ENCODE assay signal across 8 cellular contexts in genomic region chr1:115976900-115977480, GRCh38. TPM values are rescaled to one million over a fixed set of nuclear protein-coding genes. Genes with fewer than 3 reads are reported as not detected.
A peak's percentile ranks its signal among the peaks of the same experiment; 100 is the strongest.
DNase-seq lines count a peak whose midpoint lies in the region; ATAC-seq and TF ChIP-seq lines count a peak whose summit lies in the region.

No MANE protein-coding gene starts in this region.

- peaks cover 29% of the 10 kb centered on the region for H3K36me3 Mint-ChIP-seq in Calu3 (ENCODE audit: insufficient read depth, unreplicated experiment)

- H3K27me3 ChIP-seq in dorsolateral prefrontal cortex: no peaks in the 10 kb centered on the region

- BruUV-seq in Calu3 (replicated peaks; lab: Mats Ljungman, UMichigan): no TSS peak

- TF ChIP-seq CTCF in Calu3 (IDR thresholded peaks at IDR 0.05; ENCODE audit: unreplicated experiment) (no peak), dorsolateral prefrontal cortex (IDR thresholded peaks at IDR 0.05 in 54 of 56, conservative IDR thresholded peaks at IDR 0.05 in 2 of 56; ENCODE audit: low read depth in 1 of 56, partially characterized antibody in 56 of 56) (peak in 6 of 56 donors; percentile 9 to 16 (median 14))

- peak; percentile 2 for DNase-seq in Calu3
- DNase-seq in NCI-H2227 (lab: John Stamatoyannopoulos, UW; ENCODE audit: unreplicated experiment): peak; percentile 45
- DNase-seq in dorsolateral prefrontal cortex: peak in 9 of 10 donors; percentile 39 to 76 (median 58)
- DNase-seq in myocyte (ENCODE audit: low read depth): peak; percentile 28
- no peak for DNase-seq in dermis blood vessel endothelial cell
- DNase-seq in NCI-H345 (lab: John Stamatoyannopoulos, UW): no peak
- DNase-seq in sciatic nerve (ENCODE audit: low spot score): no peak

- peak overlapping the region; percentile 77 to 99 (median 97) for H3K27ac ChIP-seq in dorsolateral prefrontal cortex

- intact Hi-C loops in Calu3 (cut with micrococcal nuclease; ENCODE audit: unreplicated experiment): no loop called here
- intact Hi-C loops in dorsolateral prefrontal cortex (cut with DNase I): loop anchor here (1.0 to 10.0 kb wide), 6 partner anchors 40 to 172 kb away; no protein-coding TSS in a partner anchor
- intact Hi-C loops in sciatic nerve (cut with DNase I): no loop called here

- H3K9me3 Mint-ChIP-seq in Calu3 (ENCODE audit: low read depth, unreplicated experiment): no peaks in the 10 kb centered on the region

- no peaks in the 10 kb centered on the region for H3K27me3 Mint-ChIP-seq in Calu3 (ENCODE audit: unreplicated experiment)

- H3K27ac Mint-ChIP-seq in Calu3 (ENCODE audit: unreplicated experiment): peak overlapping the region; percentile 98

- peak overlapping the region; percentile 37 to 91 (median 79) for H3K4me3 ChIP-seq in dorsolateral prefrontal cortex

- peaks cover 17% of the 10 kb centered on the region for H3K4me1 Mint-ChIP-seq in Calu3 (ENCODE audit: low read depth, unreplicated experiment)

- H3K4me3 Mint-ChIP-seq in Calu3 (ENCODE audit: low read depth, unreplicated experiment): peak overlapping the region; percentile 84

- CTCF ChIA-PET in Calu3 (lab: Charles Lee): no interaction called here

- no peak for ATAC-seq in GM21526 (IDR thresholded peaks at IDR 0.05; ENCODE audit: low FRiP score, unreplicated experiment)
- no peak for ATAC-seq in sciatic nerve

RNA-seq across cellular contexts. Expression of gene SLC22A15, which starts 0.7 kb away (rescaled TPM):
- 3.9 and 5.0 TPM in 2 replicates for total RNA-seq in Calu3 (2022)
- 10 to 100 TPM; 18.9 to 85.6 (median 29.7) TPM for total RNA-seq in dorsolateral prefrontal cortex
- total RNA-seq in myocyte: 13.8 and 18.4 TPM in 2 replicates
- 9.8 TPM for polyA plus RNA-seq in myocyte (2012)
- 0.17 TPM in 1 of 2 replicates, not detected in the other for total RNA-seq in dermis blood vessel endothelial cell
- total RNA-seq in sciatic nerve: 3.5 TPM

Comparison
In these comparisons a context has a peak if more than half of its experiments do, and no peak if none do; other contexts are left out.
1. DNase-seq: peak in Calu3 (single experiment), NCI-H2227 (single experiment), dorsolateral prefrontal cortex (9 of 10) and myocyte (single experiment); none in dermis blood vessel endothelial cell (single experiment), NCI-H345 (single experiment) and sciatic nerve (single experiment).
2. intact Hi-C loops: an anchor here in dorsolateral prefrontal cortex (1.0 to 10.0 kb wide); none called in Calu3 and sciatic nerve.